ENCODE assay signal across 15 cellular contexts in genomic region chr2:148978736-148979135, GRCh38. TPM values are rescaled to one million over a fixed set of nuclear protein-coding genes. Genes with fewer than 3 reads are reported as not detected.
DNase-seq lines count a peak whose midpoint lies in the region; ATAC-seq and TF ChIP-seq lines count a peak whose summit lies in the region.
"Had no signal": no experiment of that assay in that cellular context is flagged by ENCODE, and none has a peak within 500 bp of the region (broad histone marks: within the 10 kb centered on the region; RNA-seq: fewer than 3 reads in every experiment).

No MANE protein-coding gene starts in this region.

- H3K27ac ChIP-seq in gastrocnemius medialis (peak overlapping the region in 3 of 4 donors; percentile 23 to 60 (median 48)), testis (no peak overlapping the region)
- H3K27ac ChIP-seq: BLaER1, hepatocyte, suprapubic skin had no signal

- 36 to 38% methylated on average over 2 of the region's 2 CpGs for WGBS in testis, 2 donors

- H3K4me3 ChIP-seq in fibroblast of pulmonary artery (replicated peaks; ENCODE audit: low read depth, low read length) (no peak overlapping the region), gastrocnemius medialis (no peak overlapping the region), testis (no peak overlapping the region)
- H3K4me3 ChIP-seq: BLaER1, hepatocyte, suprapubic skin had no signal

- DNase-seq in LHCN-M2 (ENCODE audit: low read depth) (peak; percentile 37), SK-N-DZ (ENCODE audit: low spot score) (peak; percentile 14), fibroblast of pulmonary artery (ENCODE audit: low read depth) (peak; percentile 21), gastrocnemius medialis (peak in 1 of 2 donors; percentile 23), NCI-H748 treated with DMSO at 0.1 percent for 48 hours (lab: John Stamatoyannopoulos, UW) (no peak), testis (no peak), NCI-H1436 treated with DMSO at 0.1 percent for 48 hours (lab: John Stamatoyannopoulos, UW) (no peak)
- DNase-seq: activated CD4-positive, CD25-positive, alpha-beta regulatory T cell; activated effector memory CD4-positive, alpha-beta T cell treated with Interleukin-2 at 50 U/mL for 16 hours; dermis blood vessel endothelial cell; stimulated activated CD4-positive, alpha-beta T cell treated with anti-CD3 and anti-CD28 coated beads, Interleukin-4, amount 100 ng/mL, for 4 hours had no signal

- intact Hi-C loops in gastrocnemius medialis (cut with DNase I; ENCODE audit: low total_unique reads) = no loop called here
- intact Hi-C loops in testis (cut with DNase I; ENCODE audit: low total_unique reads) = no loop called here

- H3K36me3 ChIP-seq in gastrocnemius medialis (no peaks in the 10 kb centered on the region), testis (ENCODE audit: low read depth, missing control alignments) (no peaks in the 10 kb centered on the region)
- H3K36me3 ChIP-seq: suprapubic skin had no signal

- no peaks in the 10 kb centered on the region for H3K9me3 ChIP-seq in gastrocnemius medialis
- no peaks in the 10 kb centered on the region for H3K9me3 ChIP-seq in testis
- H3K9me3 ChIP-seq: BLaER1, suprapubic skin had no signal

- H3K27me3 ChIP-seq in gastrocnemius medialis (no peaks in the 10 kb centered on the region), testis (no peaks in the 10 kb centered on the region)
- H3K27me3 ChIP-seq: BLaER1, hepatocyte, suprapubic skin had no signal

- in situ Hi-C loops in gastrocnemius medialis (cut with MboI; ENCODE audit: low sequenced_read_pairs in 4 of 4) = loop anchor here (25.0 kb wide), 1 partner anchor 1041 kb away; no protein-coding TSS in a partner anchor

- H3K4me1 ChIP-seq in gastrocnemius medialis (no peaks in the 10 kb centered on the region), testis (peaks cover 3% of the 10 kb centered on the region)
- H3K4me1 ChIP-seq: BLaER1, suprapubic skin had no signal

- TF ChIP-seq CTCF in fibroblast of pulmonary artery (IDR thresholded peaks at IDR 0.05; ENCODE audit: low read length, missing control alignments) (no peak), gastrocnemius medialis (IDR thresholded peaks at IDR 0.05 in 4 of 5, conservative IDR thresholded peaks at IDR 0.05 in 1 of 5) (no peak), testis (IDR thresholded peaks at IDR 0.05) (no peak)

- TF ChIP-seq POLR2A in gastrocnemius medialis (IDR thresholded peaks at IDR 0.05) (no peak), testis (IDR thresholded peaks at IDR 0.05) (no peak)

- peak; percentile 68 to 70 for ATAC-seq in gastrocnemius medialis
- ATAC-seq: HCT116 had no signal

RNA-seq across cellular contexts. Expression of gene LYPD6B, which starts 59.8 kb away (rescaled TPM):
- total RNA-seq in LHCN-M2 (2014; rRNA removed) = 12.1 and 14.6 TPM in 2 replicates
- 41.3 TPM for polyA plus RNA-seq in LHCN-M2 (2012)
- 0.13 TPM in 1 of 2 replicates, not detected in the other for polyA plus RNA-seq in SK-N-DZ (2014; cell fraction: cytosol; rRNA removed)
- polyA plus RNA-seq in SK-N-DZ (2014; cell fraction: nucleus; rRNA removed) = 0.14 and 0.38 TPM in 2 replicates
- total RNA-seq in gastrocnemius medialis = not detected
- 10 to 100 TPM; 41.9 to 45.2 TPM for total RNA-seq in testis
- polyA plus RNA-seq in testis (ENCODE audit: insufficient read depth, low read depth, low replicate concordance) = 53.0 TPM
- total RNA-seq: dermis blood vessel endothelial cell had no signal

Comparison
In these comparisons a context has a peak if more than half of its experiments do, and no peak if none do; other contexts are left out.
1. DNase-seq: peak in LHCN-M2 (single experiment), SK-N-DZ (single experiment) and fibroblast of pulmonary artery (single experiment); none in NCI-H748 treated with DMSO at 0.1 percent for 48 hours (single experiment), testis (single experiment) and NCI-H1436 treated with DMSO at 0.1 percent for 48 hours (single experiment).
2. H3K27ac ChIP-seq: peak in gastrocnemius medialis (3 of 4); none in testis (0 of 2).
3. RNA of gene LYPD6B, which starts 59.8 kb away (total RNA-seq): 41.9 to 45.2 TPM in testis and 12.1 to 14.6 TPM in LHCN-M2; not detected in gastrocnemius medialis; every median in the first group is over 10 times any median in the second.